ENCODE assay signal across 8 cellular contexts in the genomic region with DNA sequence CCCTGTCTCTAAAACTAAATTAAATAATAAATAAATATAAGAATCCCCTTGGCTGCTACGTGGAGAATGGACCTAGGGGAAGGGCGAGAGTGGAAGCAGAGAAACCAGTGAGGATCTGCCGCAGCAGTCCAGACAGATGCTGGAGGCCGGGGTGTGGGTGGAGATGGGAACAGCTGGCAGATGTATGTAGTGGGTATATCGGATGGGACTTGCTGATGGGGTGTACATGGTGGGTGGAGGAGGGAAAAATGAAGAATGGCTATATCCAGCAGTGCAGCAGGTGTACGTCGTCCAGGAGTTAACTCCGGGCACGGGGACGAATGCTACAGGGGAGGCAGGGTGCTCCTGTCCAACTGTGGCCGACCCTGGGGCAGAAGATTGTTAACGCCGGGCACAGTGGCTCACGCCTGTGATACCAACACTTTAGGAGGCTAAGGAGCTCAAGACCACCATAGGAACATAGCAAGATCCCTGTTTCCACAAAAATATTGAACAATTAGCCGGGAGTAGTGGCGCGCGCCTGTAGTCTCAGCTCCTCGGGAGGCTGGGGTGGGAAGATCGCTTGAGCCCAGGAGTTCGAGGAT. TPM values are rescaled to one million over a fixed set of nuclear protein-coding genes. Genes with fewer than 3 reads are reported as not detected.
A peak's percentile ranks its signal among the peaks of the same experiment; 100 is the strongest.
DNase-seq lines count a peak whose midpoint lies in the region; ATAC-seq, FAIRE-seq and TF ChIP-seq lines count a peak whose summit lies in the region.

No MANE protein-coding gene starts in this region.

- H3K27me3 Mint-ChIP-seq in T-cell = no peaks in the 10 kb centered on the region

- H3K9me3 ChIP-seq in small intestine (ENCODE audit: control insufficient read depth, low read depth) = no peaks in the 10 kb centered on the region

- H3K4me1 ChIP-seq in small intestine (ENCODE audit: control insufficient read depth in 2 of 2, insufficient read depth in 1 of 2, low read depth in 1 of 2, low read length in 1 of 2) = peaks cover 0 to 4% of the 10 kb centered on the region in 2 donors

- DNase-seq in DMS 273 (lab: John Stamatoyannopoulos, UW; ENCODE audit: unreplicated experiment) (peak; percentile 25), DMS 273 treated with DMSO at 0.1 percent for 48 hours (lab: John Stamatoyannopoulos, UW) (no peak), T-cell (no peak), glomerular visceral epithelial cell (ENCODE audit: extremely low spot score) (peak; percentile 8), small intestine (no peak), SIG-M5 (lab: John Stamatoyannopoulos, UW) (no peak), GM20000 (ENCODE audit: low spot score) (no peak)

- H3K4me1 Mint-ChIP-seq in T-cell = peaks cover 16 to 20% (median 17%) of the 10 kb centered on the region in 3 donors

- H3K27ac ChIP-seq in small intestine (ENCODE audit: low read depth in 1 of 2, low read length in 1 of 2) = no peak overlapping the region

- FAIRE-seq in small intestine (lab: Jason Lieb, UNC) = no peak

- peak overlapping the region; percentile 95 to 97 for H3K27ac Mint-ChIP-seq in T-cell

- peak overlapping the region; percentile 64 to 68 for H3K4me3 ChIP-seq in small intestine (ENCODE audit: low read depth in 1 of 2, low read length in 2 of 2)

- peaks cover 12% of the 10 kb centered on the region for H3K36me3 Mint-ChIP-seq in T-cell

- 18 to 25% (median 22%) methylated on average over 21 of the region's 21 CpGs for WGBS in small intestine, 3 donors

- TF ChIP-seq CTCF in GM20000 (IDR thresholded peaks at IDR 0.05; ENCODE audit: extremely low read depth, missing control alignments) = no peak

- no peaks in the 10 kb centered on the region for H3K27me3 ChIP-seq in small intestine (ENCODE audit: control insufficient read depth in 2 of 2, insufficient read depth in 2 of 2, low read length in 2 of 2)

- H3K4me3 Mint-ChIP-seq in T-cell = peak overlapping the region; percentile 91 to 99 (median 98)

- CTCF ChIA-PET in T-cell (lab: Charles Lee) = interaction anchor here (0.5 to 1.0 kb wide), 8 partner anchors 9 to 1553 kb away, joined by 3 to 8 read pairs (median 4); no protein-coding TSS in a partner anchor

- POLR2A ChIA-PET in T-cell (lab: Charles Lee) = no interaction called here

- ATAC-seq in T-cell (replicated peaks in 1 of 4) = no peak
- ATAC-seq in GM19452 (IDR thresholded peaks at IDR 0.05; ENCODE audit: unreplicated experiment) = no peak

- H3K36me3 ChIP-seq in small intestine (ENCODE audit: control insufficient read depth in 2 of 2, insufficient read depth in 2 of 2, low read length in 2 of 2) = peaks cover 2% of the 10 kb centered on the region in 2 donors

- H3K9me3 Mint-ChIP-seq in T-cell = no peaks in the 10 kb centered on the region

RNA-seq across cellular contexts. Expression of a gene that starts 0.7 kb away (rescaled TPM):
- 10 to 100 TPM in 3 of 5 donors, 1 to 10 TPM in 2; 8.1 to 19.9 (median 16.6) TPM for total RNA-seq in T-cell
- 1 to 10 TPM; 3.5 to 9.0 (median 3.6) TPM for polyA plus RNA-seq in small intestine

RNA-seq across cellular contexts. Expression of a gene that starts 0.9 kb away (rescaled TPM):
- 1 to 10 TPM; 1.1 to 3.2 (median 1.7) TPM for total RNA-seq in T-cell
- polyA plus RNA-seq in small intestine = 1 to 10 TPM in 1 of 3 donors, under 1 TPM in 2; 0.67 to 3.5 (median 0.81) TPM

Comparison
In these comparisons a context has a peak if more than half of its experiments do, and no peak if none do; other contexts are left out.
1. DNase-seq: peak in DMS 273 (single experiment) and glomerular visceral epithelial cell (single experiment); none in DMS 273 treated with DMSO at 0.1 percent for 48 hours (single experiment), T-cell (0 of 34), small intestine (single experiment), SIG-M5 (single experiment) and GM20000 (single experiment).